Comparison of ENCODE assay signal across 20 cellular contexts in the genomic region with DNA sequence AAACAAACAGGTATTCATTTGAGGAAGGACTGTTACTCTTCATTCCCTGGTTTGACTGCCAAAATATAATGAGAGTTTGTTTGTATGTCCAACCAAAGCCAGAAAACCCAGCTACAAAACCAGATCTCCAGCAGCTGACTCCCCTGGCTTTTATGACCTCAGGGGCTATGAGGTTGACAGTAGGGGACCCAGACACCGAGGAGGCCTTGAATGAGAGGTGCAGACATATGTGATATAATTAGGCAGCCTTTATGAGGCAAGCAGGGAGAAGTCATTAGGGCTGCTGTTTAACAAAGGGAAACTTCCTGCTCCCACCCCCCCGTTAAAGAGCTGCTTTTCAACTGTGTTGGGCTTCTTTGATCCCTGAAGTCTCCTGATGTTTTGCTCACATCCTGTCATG.
"Had no signal": no experiment of that assay in that cellular context is flagged by ENCODE, and none has a peak within 500 bp of the region (broad histone marks: within the 10 kb centered on the region; RNA-seq: fewer than 3 reads in every experiment).

No MANE protein-coding gene starts in this region.

- H3K27ac Mint-ChIP-seq: naive thymus-derived CD4-positive, alpha-beta T cell; stimulated activated memory B cell treated with anti-CD40 and anti-IgM and Interleukin-4, amounts not matched to agents 10 μg/mL and 1 μg/mL and 100 μg/mL, for 72 hours; stimulated activated naive CD8-positive, alpha-beta T cell treated with anti-CD3 and anti-CD28 coated beads, Interleukin-15, Interleukin-2, amounts not matched to agents 100 ng/mL and 50 ng/mL, for 24 hours had no signal

- H3K27me3 ChIP-seq: dorsolateral prefrontal cortex, heart left ventricle, right lobe of liver, tibial artery, upper lobe of left lung, uterus had no signal

- H3K9me3 ChIP-seq: heart left ventricle, psoas muscle, right lobe of liver, tibial artery, upper lobe of left lung, uterus had no signal

- H3K9me3 Mint-ChIP-seq: stimulated activated naive CD8-positive, alpha-beta T cell treated with anti-CD3 and anti-CD28 coated beads, Interleukin-15, Interleukin-2, amounts not matched to agents 100 ng/mL and 50 ng/mL, for 24 hours had no signal

- H3K27ac ChIP-seq: heart left ventricle, psoas muscle, right lobe of liver, tibial artery, upper lobe of left lung, uterus had no signal

- H3K36me3 ChIP-seq: heart left ventricle, right lobe of liver, tibial artery, upper lobe of left lung, uterus had no signal

- H3K4me1 Mint-ChIP-seq: naive thymus-derived CD4-positive, alpha-beta T cell; stimulated activated memory B cell treated with anti-CD40 and anti-IgM and Interleukin-4, amounts not matched to agents 10 μg/mL and 1 μg/mL and 100 μg/mL, for 72 hours had no signal

- H3K4me1 ChIP-seq: heart left ventricle, psoas muscle, right lobe of liver, tibial artery, upper lobe of left lung, uterus had no signal

- DNase-seq: cortex of kidney; dorsolateral prefrontal cortex; effector CD8-positive, alpha-beta T cell; heart left ventricle; hippocampal formation; kidney glomerular epithelial cell; mammary epithelial cell; naive thymus-derived CD4-positive, alpha-beta T cell; occipital lobe; psoas muscle; retina; right lobe of liver; stimulated activated CD4-positive, alpha-beta T cell treated with anti-CD3 and anti-CD28 coated beads, Interleukin-4, amount 100 ng/mL, for 1 hour; stimulated activated CD8-positive, alpha-beta memory T cell treated with anti-CD3 and anti-CD28 coated beads, Interleukin-4, amount 100 ng/mL, for 48 hours; tibial artery; upper lobe of left lung; uterus had no signal

- H3K4me3 Mint-ChIP-seq: naive thymus-derived CD4-positive, alpha-beta T cell; stimulated activated memory B cell treated with anti-CD40 and anti-IgM and Interleukin-4, amounts not matched to agents 10 μg/mL and 1 μg/mL and 100 μg/mL, for 72 hours; stimulated activated naive CD8-positive, alpha-beta T cell treated with anti-CD3 and anti-CD28 coated beads, Interleukin-15, Interleukin-2, amounts not matched to agents 100 ng/mL and 50 ng/mL, for 24 hours had no signal

- H3K27me3 Mint-ChIP-seq: stimulated activated memory B cell treated with anti-CD40 and anti-IgM and Interleukin-4, amounts not matched to agents 10 μg/mL and 1 μg/mL and 100 μg/mL, for 72 hours; stimulated activated naive CD8-positive, alpha-beta T cell treated with anti-CD3 and anti-CD28 coated beads, Interleukin-15, Interleukin-2, amounts not matched to agents 100 ng/mL and 50 ng/mL, for 24 hours had no signal

- H3K4me3 ChIP-seq: dorsolateral prefrontal cortex, heart left ventricle, psoas muscle, right lobe of liver, tibial artery, upper lobe of left lung, uterus had no signal

- ATAC-seq: esophagus mucosa; heart left ventricle; naive thymus-derived CD4-positive, alpha-beta T cell; psoas muscle; right lobe of liver; stimulated activated memory B cell treated with anti-CD40 and anti-IgM and Interleukin-4, amounts not matched to agents 10 μg/mL and 1 μg/mL and 100 μg/mL, for 72 hours had no signal

- H3K36me3 Mint-ChIP-seq: stimulated activated memory B cell treated with anti-CD40 and anti-IgM and Interleukin-4, amounts not matched to agents 10 μg/mL and 1 μg/mL and 100 μg/mL, for 72 hours had no signal
